24 cellular contexts compared by ENCODE assay signal in the genomic region with DNA sequence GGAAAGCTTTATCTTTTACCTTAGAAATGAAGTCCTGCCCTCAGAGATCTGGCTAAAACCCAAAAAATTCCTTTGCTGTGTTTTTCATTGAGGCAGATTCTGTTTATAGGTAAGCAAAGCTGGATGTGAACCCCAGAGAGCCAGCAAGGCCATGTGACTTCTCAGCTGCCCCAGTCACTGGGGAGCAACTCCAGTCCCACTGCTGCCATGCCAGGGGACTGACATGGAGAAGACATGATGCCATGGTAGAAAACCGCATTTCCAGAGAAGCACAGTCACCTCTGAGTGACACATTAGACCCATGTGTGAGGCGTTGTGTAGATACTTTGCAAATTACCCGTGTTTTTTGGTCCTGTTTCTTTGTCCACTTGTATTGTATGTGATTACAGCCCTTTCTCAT. TPM values are rescaled to one million over a fixed set of nuclear protein-coding genes. Genes with fewer than 3 reads are reported as not detected.
DNase-seq lines count a peak whose midpoint lies in the region; ATAC-seq and TF ChIP-seq lines count a peak whose summit lies in the region.
"Had no signal": no experiment of that assay in that cellular context is flagged by ENCODE, and none has a peak within 500 bp of the region (broad histone marks: within the 10 kb centered on the region; RNA-seq: fewer than 3 reads in every experiment).

No MANE protein-coding gene starts in this region.

- H3K18ac ChIP-seq in IMR-90 (ENCODE audit: low read depth, low read length): 0 out of 2 replicates have a peak overlapping the region, but pooled peaks have one; percentile 22

- H3K4me1 ChIP-seq in IMR-90 (ENCODE audit: control insufficient read depth, insufficient read depth, low read length): peaks cover 20% of the 10 kb centered on the region
- peaks cover 0 to 84% (median 44%) of the 10 kb centered on the region in 4 donors for H3K4me1 ChIP-seq in tibial artery
- no peaks in the 10 kb centered on the region for H3K4me1 ChIP-seq in upper lobe of right lung

- H3K56ac ChIP-seq in IMR-90 (ENCODE audit: extremely low read depth, insufficient read depth, low read length): no peak overlapping the region

- in situ Hi-C loops in IMR-90 (cut with MboI; ENCODE audit: low sequenced_read_pairs): no loop called here

- no peak overlapping the region for H4K91ac ChIP-seq in IMR-90 (ENCODE audit: insufficient read depth, low read depth, low read length)

- H3K4me3 ChIP-seq in IMR-90 (ENCODE audit: insufficient read depth, low read depth, low read length) (no peak overlapping the region), tibial artery (no peak overlapping the region), upper lobe of right lung (no peak overlapping the region)
- H3K4me3 ChIP-seq: lung, psoas muscle, spleen had no signal

- H3K9me3 Mint-ChIP-seq in chondrocyte (ENCODE audit: low read depth): no peaks in the 10 kb centered on the region
- no peaks in the 10 kb centered on the region for H3K9me3 Mint-ChIP-seq in naive thymus-derived CD8-positive, alpha-beta T cell
- H3K9me3 Mint-ChIP-seq: natural killer cell; T-helper 1 cell treated with Interleukin-12 subunit alpha and Interleukin-12 subunit beta and Interleukin-4 antibody, amounts not matched to agents 30 μg/mL and 1 μg/mL, for 36 hours had no signal

- no peak for TF ChIP-seq RAD21 in IMR-90 (IDR thresholded peaks at IDR 0.05; ENCODE audit: low read length)

- H3K36me3 ChIP-seq in IMR-90 (ENCODE audit: control insufficient read depth, insufficient read depth, low read length) (no peaks in the 10 kb centered on the region), tibial artery (no peaks in the 10 kb centered on the region), upper lobe of right lung (no peaks in the 10 kb centered on the region)

- POLR2A ChIA-PET in IMR-90 (lab: Charles Lee; ENCODE audit: unreplicated experiment): no interaction called here
- POLR2A ChIA-PET in naive thymus-derived CD8-positive, alpha-beta T cell (lab: Charles Lee): no interaction called here

- CTCF ChIA-PET in IMR-90 (lab: Yijun Ruan, JAX): no interaction called here

- no peak overlapping the region for H2BK120ac ChIP-seq in IMR-90 (ENCODE audit: low read depth, low read length)

- no peak overlapping the region for H3K4me2 ChIP-seq in IMR-90 (ENCODE audit: low read depth, low read length)

- no peak for TF ChIP-seq CTCF in IMR-90 (conservative IDR thresholded peaks at IDR 0.05; ENCODE audit: low read depth, low read length)
- no peak for TF ChIP-seq CTCF in chondrocyte (IDR thresholded peaks at IDR 0.05)
- no peak for TF ChIP-seq CTCF in tibial artery (IDR thresholded peaks at IDR 0.05)
- TF ChIP-seq CTCF in upper lobe of right lung (IDR thresholded peaks at IDR 0.05): no peak

- H3K27me3 ChIP-seq in IMR-90 (ENCODE audit: control insufficient read depth, insufficient read depth, low read length) (no peaks in the 10 kb centered on the region), tibial artery (no peaks in the 10 kb centered on the region), upper lobe of right lung (no peaks in the 10 kb centered on the region)
- H3K27me3 ChIP-seq: spleen had no signal

- no peak overlapping the region for H2AK9ac ChIP-seq in IMR-90 (replicated peaks; ENCODE audit: low read depth, low read length, poor library complexity)

- H3K36me3 Mint-ChIP-seq in chondrocyte (ENCODE audit: low read depth): peaks cover 2% of the 10 kb centered on the region
- H3K36me3 Mint-ChIP-seq in naive thymus-derived CD8-positive, alpha-beta T cell: peaks cover 0 to 4% (median 0%) of the 10 kb centered on the region in 3 donors
- H3K36me3 Mint-ChIP-seq: natural killer cell had no signal

- H2AFZ ChIP-seq in IMR-90 (replicated peaks; ENCODE audit: low read length, poor library complexity): no peak overlapping the region

- H3K27ac Mint-ChIP-seq in chondrocyte (ENCODE audit: unreplicated experiment): peak overlapping the region; percentile 4
- peak overlapping the region in 6 of 10 donors; percentile 5 to 58 (median 26) for H3K27ac Mint-ChIP-seq in naive thymus-derived CD8-positive, alpha-beta T cell
- H3K27ac Mint-ChIP-seq: T-helper 1 cell treated with Interleukin-12 subunit alpha and Interleukin-12 subunit beta and Interleukin-4 antibody, amounts not matched to agents 30 μg/mL and 1 μg/mL, for 36 hours had no signal

- no peak overlapping the region for H3K4me3 Mint-ChIP-seq in chondrocyte (ENCODE audit: unreplicated experiment)
- peak overlapping the region in 1 of 10 donors; percentile 68 for H3K4me3 Mint-ChIP-seq in naive thymus-derived CD8-positive, alpha-beta T cell
- H3K4me3 Mint-ChIP-seq: natural killer cell; T-helper 1 cell treated with Interleukin-12 subunit alpha and Interleukin-12 subunit beta and Interleukin-4 antibody, amounts not matched to agents 30 μg/mL and 1 μg/mL, for 36 hours had no signal

- H4K20me1 ChIP-seq in IMR-90 (ENCODE audit: insufficient read depth, low read length): peaks cover 12% of the 10 kb centered on the region; the same call in 1 of the 2 replicates

- H3K9me3 ChIP-seq in IMR-90 (ENCODE audit: control insufficient read depth, insufficient read depth, low read length) (no peaks in the 10 kb centered on the region), tibial artery (no peaks in the 10 kb centered on the region), upper lobe of right lung (no peaks in the 10 kb centered on the region)
- H3K9me3 ChIP-seq: psoas muscle, spleen had no signal

- no peak overlapping the region for H2BK20ac ChIP-seq in IMR-90 (ENCODE audit: low read depth, low read length)

- H3K9me1 ChIP-seq in IMR-90 (ENCODE audit: insufficient read depth, low read length): peaks cover 14% of the 10 kb centered on the region

- dilution Hi-C loops in IMR-90 (cut with HindIII; ENCODE audit: low sequenced_read_pairs, unreplicated experiment): no loop called here

- no peak overlapping the region for H3K9ac ChIP-seq in IMR-90 (ENCODE audit: low read depth, low read length)

- H3K27ac ChIP-seq in IMR-90 (ENCODE audit: insufficient read depth, low read length) (no peak overlapping the region), tibial artery (peak overlapping the region; percentile 36 to 52), upper lobe of right lung (no peak overlapping the region)
- H3K27ac ChIP-seq: psoas muscle had no signal

- intact Hi-C loops in IMR-90 (cut with micrococcal nuclease): loop anchor here (2.0 kb wide), 1 partner anchor 27 kb away; no protein-coding TSS in a partner anchor
- intact Hi-C loops in tibial artery (cut with DNase I; ENCODE audit: low total_unique reads): no loop called here
- intact Hi-C loops in upper lobe of right lung (cut with DNase I): no loop called here

- no peak overlapping the region for H3K23ac ChIP-seq in IMR-90 (ENCODE audit: low read depth, low read length)

- peaks cover 57% of the 10 kb centered on the region for H3K4me1 Mint-ChIP-seq in chondrocyte (ENCODE audit: low read depth)
- peaks cover 31 to 71% (median 61%) of the 10 kb centered on the region in 4 donors for H3K4me1 Mint-ChIP-seq in naive thymus-derived CD8-positive, alpha-beta T cell

- no TSS peak for BruUV-seq in IMR-90 (replicated peaks; lab: Mats Ljungman, UMichigan)

- no CpG with 5 or more reads among the region's 3 CpGs for WGBS in IMR-90 (ENCODE audit: extremely low coverage in 2 of 2, insufficient read length in 1 of 2), 2 experiments

- ATAC-seq in IMR-90 (ENCODE audit: low read depth) (no peak), HG03439 (IDR thresholded peaks at IDR 0.05; ENCODE audit: unreplicated experiment) (no peak), upper lobe of right lung (no peak)
- ATAC-seq in naive thymus-derived CD8-positive, alpha-beta T cell: no peak
- ATAC-seq: natural killer cell had no signal

- H3K4ac ChIP-seq in IMR-90 (ENCODE audit: low read depth, low read length): no peak overlapping the region

- H3K14ac ChIP-seq in IMR-90 (replicated peaks; ENCODE audit: low read depth, low read length): no peak overlapping the region

- no peak overlapping the region for H2BK5ac ChIP-seq in IMR-90 (ENCODE audit: low read depth, low read length, poor library complexity, severe bottlenecking)

- TF ChIP-seq POLR2A in IMR-90 (IDR thresholded peaks at IDR 0.05; ENCODE audit: low read depth, low read length): no peak

- no peak overlapping the region for H2BK15ac ChIP-seq in IMR-90 (ENCODE audit: low read depth, low read length)

- H2AK5ac ChIP-seq in IMR-90 (ENCODE audit: low read depth, low read length): no peak overlapping the region

- H3K27me3 Mint-ChIP-seq in chondrocyte (ENCODE audit: low read depth): no peaks in the 10 kb centered on the region
- no peaks in the 10 kb centered on the region for H3K27me3 Mint-ChIP-seq in naive thymus-derived CD8-positive, alpha-beta T cell

- no peak overlapping the region for H4K5ac ChIP-seq in IMR-90 (ENCODE audit: low read depth, low read length)

- peaks cover 15 to 61% of the 10 kb centered on the region in 2 experiments; a peak in 3 of 4 replicates for H3K79me1 ChIP-seq in IMR-90 (ENCODE audit: low read depth in 1 of 2, low read length in 2 of 2)

- DNase-seq in IMR-90 (no peak), chondrocyte (ENCODE audit: low spot score) (no peak), tibial artery (no peak), AG08395 (ENCODE audit: low spot score) (no peak), upper lobe of right lung (no peak)
- no peak for DNase-seq in naive thymus-derived CD8-positive, alpha-beta T cell
- DNase-seq: activated CD4-positive, alpha-beta T cell treated with anti-CD3 and anti-CD28 coated beads, Interleukin-2, amount 50 U/mL, for 1 hour; activated CD8-positive, alpha-beta memory T cell treated with anti-CD3 and anti-CD28 coated beads, Interleukin-2, amount 50 U/mL, for 4 hours; activated naive CD4-positive, alpha-beta T cell; AML-193; amygdala; Calu3; cerebellar nuclear complex; effector memory CD4-positive, alpha-beta T cell; natural killer cell; NCI-H1105; NCI-H526 treated with DMSO at 0.1 percent for 48 hours; psoas muscle; spleen; stimulated activated CD4-positive, alpha-beta T cell treated with anti-CD3 and anti-CD28 coated beads, Interleukin-4, amount 100 ng/mL, for 4 hours had no signal

- no peak overlapping the region for H4K8ac ChIP-seq in IMR-90 (ENCODE audit: low read depth in 2 of 2, low read length in 2 of 2)

TF ChIP-seq in IMR-90, 13 proteins besides CTCF, POLR2A, EP300 and RAD21 (continues in another document):
- no peak for TF ChIP-seq CEBPB (IDR thresholded peaks at IDR 0.05; ENCODE audit: low read depth, low read length)

RNA-seq across cellular contexts. Expression of a gene that starts 45.4 kb away (rescaled TPM):
- not detected in 2 replicates for total RNA-seq in IMR-90 (2012; rRNA removed)
- not detected in 2 replicates for polyA plus RNA-seq in IMR-90 (2012; rRNA removed)
- not detected in 2 replicates for polyA plus RNA-seq in IMR-90 (2012; cell fraction: cytosol; rRNA removed)
- polyA plus RNA-seq in IMR-90 (2012; cell fraction: nucleus; rRNA removed; ENCODE audit: low replicate concordance): not detected in 2 replicates
- total RNA-seq in chondrocyte: 0.45 TPM in 1 of 3 replicates, not detected in the others
- total RNA-seq in naive thymus-derived CD8-positive, alpha-beta T cell: 1 to 10 TPM; 1.6 to 1.7 TPM
- not detected for polyA plus RNA-seq in naive thymus-derived CD8-positive, alpha-beta T cell
- total RNA-seq in upper lobe of right lung: 0.84 TPM
- total RNA-seq: Calu3, fibroblast of lung had no signal
- polyA plus RNA-seq: fibroblast of lung had no signal

Comparison
In these comparisons a context has a peak if more than half of its experiments do, and no peak if none do; other contexts are left out.
1. H3K27ac ChIP-seq: peak in tibial artery (2 of 2); none in IMR-90 (single experiment) and upper lobe of right lung (single experiment).